Comparison of ENCODE assay signal across 8 cellular contexts in genomic region chr3:52055537-52056351, GRCh38. TPM values are rescaled to one million over a fixed set of nuclear protein-coding genes. Genes with fewer than 3 reads are reported as not detected.
A peak's percentile ranks its signal among the peaks of the same experiment; 100 is the strongest.
DNase-seq lines count a peak whose midpoint lies in the region; ATAC-seq and TF ChIP-seq lines count a peak whose summit lies in the region.

No MANE protein-coding gene starts in this region.

- H3K27ac Mint-ChIP-seq in CD14-positive monocyte, result peak overlapping the region; percentile 57 to 92 (median 83)

- ATAC-seq in GM19351 (IDR thresholded peaks at IDR 0.05; ENCODE audit: unreplicated experiment) (peak; percentile 23), GM18858 (IDR thresholded peaks at IDR 0.05; ENCODE audit: unreplicated experiment) (no peak)

- DNase-seq in CD14-positive monocyte (ENCODE audit: low spot score) (no peak), HuH-7 (ENCODE audit: low spot score) (peak; percentile 76), dermis blood vessel endothelial cell (peak; percentile 78), lung microvascular endothelial cell (ENCODE audit: low read depth in 2 of 2) (peak; percentile 65 to 77)
- DNase-seq in activated CD4-positive, CD25-positive, alpha-beta regulatory T cell treated with anti-CD3 and anti-CD28 coated beads, Interleukin-2, amount 50 U/mL, for 72 hours, result peak; percentile 63
- peak; percentile 16 to 67 (median 51) for DNase-seq in stimulated activated naive CD4-positive, alpha-beta T cell (lab: John Stamatoyannopoulos, UW)

- peaks cover 47% of the 10 kb centered on the region for H3K4me1 Mint-ChIP-seq in CD14-positive monocyte

- intact Hi-C loops in CD14-positive monocyte (cut with micrococcal nuclease), result loop anchor here (2.0 to 5.0 kb wide), 4 partner anchors 65 to 113 kb away; partner anchors contain the start of genes PARP3 (in 1 of the 2), POC1A (in 1 of the 2) and RRP9 (in 1 of the 2)

- H3K9me3 Mint-ChIP-seq in CD14-positive monocyte, result peaks cover 0 to 1% (median 0%) of the 10 kb centered on the region in 7 donors

- H3K36me3 Mint-ChIP-seq in CD14-positive monocyte, result peaks cover 23 to 35% of the 10 kb centered on the region in 2 donors

- TF ChIP-seq CTCF in CD14-positive monocyte (IDR thresholded peaks at IDR 0.05), result no peak

- H3K27me3 Mint-ChIP-seq in CD14-positive monocyte (ENCODE audit: low read depth in 3 of 3), result peaks cover 0 to 6% (median 0%) of the 10 kb centered on the region in 3 donors

- peak overlapping the region; percentile 91 to 96 for H3K4me3 Mint-ChIP-seq in CD14-positive monocyte

RNA-seq across cellular contexts. Expression of gene DUSP7, which starts 0.6 kb away (rescaled TPM):
- 1 to 10 TPM; 2.8 to 3.9 TPM for polyA plus RNA-seq in CD14-positive monocyte
- total RNA-seq in dermis blood vessel endothelial cell (8.0 and 10.8 TPM in 2 replicates), lung microvascular endothelial cell (5.4 and 6.2 TPM in 2 replicates)
